8 cellular contexts compared by ENCODE assay signal in genomic region chr1:24929876-24930702, GRCh38. TPM values are rescaled to one million over a fixed set of nuclear protein-coding genes. Genes with fewer than 3 reads are reported as not detected.
DNase-seq lines count a peak whose midpoint lies in the region; ATAC-seq lines count a peak whose summit lies in the region.

Gene RUNX3 (minus strand): TSS chr1:24930276. CDS start chr1:24929868, 408 bp downstream.

- peaks cover 95% of the 10 kb centered on the region for H3K27me3 ChIP-seq in HUES6 (ENCODE audit: control insufficient read depth, insufficient read depth, low read length)

- H3K36me3 Mint-ChIP-seq in activated naive CD4-positive, alpha-beta T cell treated with anti-CD3 and anti-CD28 coated beads, Interleukin-2, amount 50 U/mL, for 72 hours: peaks cover 45 to 46% of the 10 kb centered on the region in 2 donors

- peak within 1 kb of the TSS; percentile 59 for H3K4me3 ChIP-seq in HUES6 (ENCODE audit: low read depth, low read length)

- H3K9me3 ChIP-seq in ES-I3 (ENCODE audit: control insufficient read depth, insufficient read depth, low read length) (no peaks in the 10 kb centered on the region), HUES6 (ENCODE audit: control insufficient read depth, insufficient read depth, low read depth, low read length) (no peaks in the 10 kb centered on the region)

- peak; percentile 65 for ATAC-seq in GM21447 (IDR thresholded peaks at IDR 0.05; ENCODE audit: unreplicated experiment)
- ATAC-seq in activated naive CD4-positive, alpha-beta T cell treated with anti-CD3 and anti-CD28 coated beads, Interleukin-2, amount 50 U/mL, for 72 hours: peak; percentile 76 to 85
- ATAC-seq in left colon: peak; percentile 50

- H3K4me1 ChIP-seq in ES-I3 (ENCODE audit: insufficient read depth, low read length): peaks cover 35% of the 10 kb centered on the region
- H3K4me1 ChIP-seq in HUES6 (ENCODE audit: control insufficient read depth, insufficient read depth, low read length): peaks cover 56% of the 10 kb centered on the region

- DNase-seq in SW480 (ENCODE audit: low spot score): peak; percentile 82
- DNase-seq in activated naive CD4-positive, alpha-beta T cell treated with anti-CD3 and anti-CD28 coated beads, Interleukin-2, amount 50 U/mL, for 72 hours (ENCODE audit: low spot score in 2 of 2): peak; percentile 93 to 94
- DNase-seq in left colon: peak; percentile 60 to 78
- DNase-seq in stimulated activated CD8-positive, alpha-beta memory T cell treated with anti-CD3 and anti-CD28 coated beads, Interleukin-12 subunit alpha, Interleukin-12 subunit beta, amount 100 ng/mL, for 1 hour (ENCODE audit: low read depth): peak; percentile 87
- DNase-seq in 8988T: no peak

- intact Hi-C loops in left colon (cut with DNase I, micrococcal nuclease): loop anchor here (10.0 kb wide), 2 partner anchors 105 to 275 kb away; no protein-coding TSS in a partner anchor

- H3K9ac ChIP-seq in ES-I3 (ENCODE audit: low read depth, low read length) (peak within 1 kb of the TSS; percentile 57), HUES6 (ENCODE audit: low read length) (no peak within 1 kb of the TSS)

- H3K27ac Mint-ChIP-seq in activated naive CD4-positive, alpha-beta T cell treated with anti-CD3 and anti-CD28 coated beads, Interleukin-2, amount 50 U/mL, for 72 hours: peak within 1 kb of the TSS; percentile 86 to 96

- H3K27ac ChIP-seq in HUES6 (ENCODE audit: low read depth, low read length): no peak within 1 kb of the TSS

- no peaks in the 10 kb centered on the region for H3K36me3 ChIP-seq in ES-I3 (ENCODE audit: insufficient read depth, low read length)
- H3K36me3 ChIP-seq in HUES6 (ENCODE audit: control insufficient read depth, insufficient read depth, low read length): no peaks in the 10 kb centered on the region

- H3K9me3 Mint-ChIP-seq in activated naive CD4-positive, alpha-beta T cell treated with anti-CD3 and anti-CD28 coated beads, Interleukin-2, amount 50 U/mL, for 72 hours: no peaks in the 10 kb centered on the region

RNA-seq across cellular contexts. Expression of gene RUNX3, which starts in this region (rescaled TPM):
- 100 to 1,000 TPM; 119 to 136 TPM for total RNA-seq in activated naive CD4-positive, alpha-beta T cell treated with anti-CD3 and anti-CD28 coated beads, Interleukin-2, amount 50 U/mL, for 72 hours
- total RNA-seq in left colon: 1 to 10 TPM; 1.6 to 5.7 TPM

Comparison
In these comparisons a context has a peak if more than half of its experiments do, and no peak if none do; other contexts are left out.
1. RNA of gene RUNX3 (total RNA-seq): 119 to 136 TPM in activated naive CD4-positive, alpha-beta T cell treated with anti-CD3 and anti-CD28 coated beads, Interleukin-2, amount 50 U/mL, for 72 hours; 1.6 to 5.7 TPM in left colon; every median in the first group is over 10 times any median in the second.
2. Peak in every context shown above with its lines, with median percentiles within 50 percentile points of each other: ATAC-seq.